ENCODE assay signal across 8 cellular contexts in genomic region chr1:214980931-214981330, GRCh38.
"Had no signal": no experiment of that assay in that cellular context is flagged by ENCODE, and none has a peak within 500 bp of the region (broad histone marks: within the 10 kb centered on the region; RNA-seq: fewer than 3 reads in every experiment).

No MANE protein-coding gene starts in this region.

- FAIRE-seq: HepG2, K562 had no signal

- H3K9me3 ChIP-seq: HAP-1 had no signal

- H3K4me3 ChIP-seq: HAP-1, K562 had no signal

- DNase-seq: GOT3, H7, HFFc6, KG1 had no signal

- ATAC-seq: HCT116, HepG2, K562 had no signal

- H3K36me3 ChIP-seq: HAP-1 had no signal

- H3K4me1 ChIP-seq: HAP-1 had no signal
